Comparison of ENCODE assay signal across 26 cellular contexts in genomic region chr15:92453611-92454010, GRCh38. TPM values are rescaled to one million over a fixed set of nuclear protein-coding genes. Genes with fewer than 3 reads are reported as not detected.
"Had no signal": no experiment of that assay in that cellular context is flagged by ENCODE, and none has a peak within 500 bp of the region (broad histone marks: within the 10 kb centered on the region; RNA-seq: fewer than 3 reads in every experiment).

No MANE protein-coding gene starts in this region.

- ATAC-seq: effector memory CD8-positive, alpha-beta T cell; esophagus mucosa; gastrocnemius medialis; heart right ventricle; left colon; left lobe of liver; left ventricle myocardium superior had no signal

- H3K4me3 Mint-ChIP-seq: dendritic cell treated with granulocyte-macrophage colony-stimulating factor and Interleukin-4, amounts not matched to agents 40 ng/mL and 50 ng/mL, for 4 days; effector memory CD8-positive, alpha-beta T cell; endodermal cell; memory B cell had no signal

- H3K9me3 Mint-ChIP-seq: dendritic cell treated with granulocyte-macrophage colony-stimulating factor and Interleukin-4, amounts not matched to agents 40 ng/mL and 50 ng/mL, for 4 days; effector memory CD8-positive, alpha-beta T cell; endodermal cell had no signal

- H3K27ac Mint-ChIP-seq: dendritic cell treated with granulocyte-macrophage colony-stimulating factor and Interleukin-4, amounts not matched to agents 40 ng/mL and 50 ng/mL, for 4 days; effector memory CD8-positive, alpha-beta T cell; endodermal cell; memory B cell had no signal

- H3K9me3 ChIP-seq: colonic mucosa, esophagus squamous epithelium, gastrocnemius medialis, heart right ventricle had no signal

- H3K4me3 ChIP-seq: colonic mucosa, esophagus squamous epithelium, gastrocnemius medialis, heart right ventricle, lung had no signal

- H3K4me1 Mint-ChIP-seq: memory B cell had no signal

- H3K27me3 ChIP-seq: colonic mucosa, gastrocnemius medialis had no signal

- DNase-seq: colonic mucosa; cortex of kidney; effector CD8-positive, alpha-beta T cell; effector memory CD8-positive, alpha-beta T cell; endodermal cell; erythroblast; esophagus squamous epithelium; foreskin fibroblast; foreskin melanocyte; gastrocnemius medialis; glutamatergic neuron; head of caudate nucleus; heart right ventricle; hippocampal formation; left colon; left ventricle myocardium superior; mammary epithelial cell; mesendoderm; midbrain had no signal

- H3K4me1 ChIP-seq: colonic mucosa, esophagus squamous epithelium, gastrocnemius medialis had no signal

- H3K36me3 Mint-ChIP-seq: memory B cell had no signal

- H3K36me3 ChIP-seq: colonic mucosa, esophagus squamous epithelium, gastrocnemius medialis, heart right ventricle had no signal

- H3K27ac ChIP-seq: colonic mucosa, epithelial cell of prostate, esophagus squamous epithelium, gastrocnemius medialis, heart right ventricle had no signal

RNA-seq across cellular contexts. Expression of gene ST8SIA2, which starts 59.9 kb away (rescaled TPM):
- total RNA-seq: esophagus squamous epithelium, gastrocnemius medialis, glomerular endothelial cell, left lobe of liver had no signal
